ENCODE assay signal across 8 cellular contexts in genomic region chr4:55658657-55659056, GRCh38. TPM values are rescaled to one million over a fixed set of nuclear protein-coding genes. Genes with fewer than 3 reads are reported as not detected.
"Had no signal": no experiment of that assay in that cellular context is flagged by ENCODE, and none has a peak within 500 bp of the region (broad histone marks: within the 10 kb centered on the region; RNA-seq: fewer than 3 reads in every experiment).

No MANE protein-coding gene starts in this region.

- FAIRE-seq: H1, H54, HTR-8/SVneo had no signal

- DNase-seq: GM23248, H9, HCEC 1CT, IMR-90, KBM-7 had no signal

- H3K4me3 ChIP-seq: GM23248 had no signal

RNA-seq across cellular contexts. Expression of gene NMU, which starts 22.6 kb away (rescaled TPM):
- total RNA-seq: GM23248, IMR-90 had no signal
- polyA plus RNA-seq: GM23248, IMR-90 had no signal
